Comparison of ENCODE assay signal across 22 cellular contexts in the genomic region with DNA sequence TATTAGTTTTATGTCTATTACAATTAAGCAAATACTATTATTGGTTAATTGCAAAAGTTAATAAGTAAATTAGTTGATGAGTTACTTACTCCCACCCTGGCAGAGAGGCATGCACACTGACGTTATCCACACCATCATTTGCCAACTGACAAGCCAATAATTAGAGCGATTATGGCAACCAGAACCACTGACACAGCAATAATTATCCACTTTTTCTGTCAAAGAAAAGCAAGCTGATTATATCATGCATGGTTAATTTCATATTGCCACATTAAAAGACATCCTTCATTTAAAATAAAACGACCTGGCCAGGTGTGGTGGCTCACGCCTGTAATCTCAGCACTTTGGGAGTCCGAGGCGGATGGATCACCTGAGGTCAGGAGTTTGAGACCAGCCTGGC. TPM values are rescaled to one million over a fixed set of nuclear protein-coding genes. Genes with fewer than 3 reads are reported as not detected.
DNase-seq lines count a peak whose midpoint lies in the region; ATAC-seq, FAIRE-seq and TF ChIP-seq lines count a peak whose summit lies in the region.
"Had no signal": no experiment of that assay in that cellular context is flagged by ENCODE, and none has a peak within 500 bp of the region (broad histone marks: within the 10 kb centered on the region; RNA-seq: fewer than 3 reads in every experiment).

No MANE protein-coding gene starts in this region.

- H3K4me3 Mint-ChIP-seq in activated CD4-positive, alpha-beta T cell treated with anti-CD3 and anti-CD28 coated beads, Interleukin-2, amount 10 ng/mL, durations not matched to agents 7 days and 5 days, result no peak overlapping the region
- H3K4me3 Mint-ChIP-seq: H9, HFFc6 had no signal

- TF ChIP-seq EP300 in K562 (IDR thresholded peaks at IDR 0.05; ENCODE audit: low read length), result no peak

- in situ Hi-C loops in K562 (cut with MboI), result no loop called here

- H3K27me3 Mint-ChIP-seq in activated CD4-positive, alpha-beta T cell treated with anti-CD3 and anti-CD28 coated beads, Interleukin-2, amount 10 ng/mL, durations not matched to agents 7 days and 5 days, result no peaks in the 10 kb centered on the region
- H3K27me3 Mint-ChIP-seq: CD4-positive, CD25-positive, alpha-beta regulatory T cell had no signal

- H3K9me3 ChIP-seq in K562 (replicated peaks; ENCODE audit: control insufficient read depth, insufficient read depth, low read depth, low read length), result no peaks in the 10 kb centered on the region
- H3K9me3 ChIP-seq in prostate gland, result no peaks in the 10 kb centered on the region
- H3K9me3 ChIP-seq: BE2C, Caco-2 had no signal

- no peaks in the 10 kb centered on the region for H3K9me3 Mint-ChIP-seq in activated CD4-positive, alpha-beta T cell treated with anti-CD3 and anti-CD28 coated beads, Interleukin-2, amount 10 ng/mL, durations not matched to agents 7 days and 5 days
- H3K9me3 Mint-ChIP-seq: CD4-positive, CD25-positive, alpha-beta regulatory T cell; H9; HFFc6 had no signal

- FAIRE-seq in K562 (lab: Jason Lieb, UNC), result no peak
- no peak for FAIRE-seq in H54 (lab: Jason Lieb, UNC)

- no peaks in the 10 kb centered on the region for H4K20me1 ChIP-seq in K562 (replicated peaks; ENCODE audit: control insufficient read depth, insufficient read depth, low read length)

- peaks cover 18% of the 10 kb centered on the region for H3K4me1 Mint-ChIP-seq in activated CD4-positive, alpha-beta T cell treated with anti-CD3 and anti-CD28 coated beads, Interleukin-2, amount 10 ng/mL, durations not matched to agents 7 days and 5 days

- peaks cover 88% of the 10 kb centered on the region for H3K36me3 ChIP-seq in K562 (ENCODE audit: control insufficient read depth, insufficient read depth, low read length)
- H3K36me3 ChIP-seq in prostate gland, result no peaks in the 10 kb centered on the region

- TF ChIP-seq POLR2A in K562 (conservative IDR thresholded peaks at IDR 0.05) (no peak), H54 (IDR thresholded peaks at IDR 0.05; ENCODE audit: low read depth, low read length) (no peak), prostate gland (IDR thresholded peaks at IDR 0.05) (no peak)

- H3K9ac ChIP-seq in K562 (ENCODE audit: insufficient read depth in 1 of 2, low read depth in 2 of 2, low read length in 2 of 2), result no peak overlapping the region

- H3K9me1 ChIP-seq in K562 (ENCODE audit: control insufficient read depth, insufficient read depth, low read length), result no peaks in the 10 kb centered on the region

- WGBS in K562 (ENCODE audit: insufficient coverage, low coverage, missing lambda C conversion rate), result 73% methylated on average over 4 of the region's 6 CpGs
- WGBS in prostate gland, result 76% methylated on average over 6 of the region's 6 CpGs

- BruUV-seq in K562 (replicated peaks; lab: Mats Ljungman, UMichigan), result no TSS peak

- H3K27me3 ChIP-seq in K562 (ENCODE audit: control insufficient read depth in 2 of 2, insufficient read depth in 2 of 2, low read length in 2 of 2) (no peaks in the 10 kb centered on the region), prostate gland (replicated peaks; ENCODE audit: insufficient read depth) (no peaks in the 10 kb centered on the region)
- H3K27me3 ChIP-seq: BE2C had no signal

- ATAC-seq in K562, result no peak
- no peak for ATAC-seq in GM19023 (IDR thresholded peaks at IDR 0.05; ENCODE audit: unreplicated experiment)
- ATAC-seq: Panc1, SK-N-SH treated with all-trans-retinoic acid at 6 μM for 48 hours had no signal

- peaks cover 41% of the 10 kb centered on the region for H3K36me3 Mint-ChIP-seq in activated CD4-positive, alpha-beta T cell treated with anti-CD3 and anti-CD28 coated beads, Interleukin-2, amount 10 ng/mL, durations not matched to agents 7 days and 5 days (ENCODE audit: low read depth)

- H3K27ac ChIP-seq in K562 (ENCODE audit: extremely low read depth, low read depth, low read length) (no peak overlapping the region), prostate gland (no peak overlapping the region)

- H3K4me1 ChIP-seq in K562 (replicated peaks in 1 of 2; ENCODE audit: control insufficient read depth in 2 of 2, insufficient read depth in 2 of 2, low read length in 2 of 2), result no peaks in the 10 kb centered on the region
- H3K4me1 ChIP-seq in prostate gland (replicated peaks), result no peaks in the 10 kb centered on the region
- H3K4me1 ChIP-seq: BE2C, Caco-2 had no signal

- POLR2A ChIA-PET in activated CD4-positive, alpha-beta T cell treated with anti-CD3 and anti-CD28 coated beads, Interleukin-2, amount 10 ng/mL, durations not matched to agents 7 days and 5 days (lab: Charles Lee), result no interaction called here
- POLR2A ChIA-PET in K562 (lab: Yijun Ruan, JAX), result interaction anchor here (0.8 kb wide), 1 partner anchor 14 kb away, joined by 4 read pairs; no protein-coding TSS in a partner anchor

- intact Hi-C loops in K562 (cut with micrococcal nuclease) (no loop called here), prostate gland (cut with DNase I) (no loop called here)

- no peak overlapping the region for H2AFZ ChIP-seq in K562 (ENCODE audit: low read depth, low read length)

- no peak overlapping the region for H3K4me2 ChIP-seq in K562 (ENCODE audit: insufficient read depth, low read length)

- no peaks in the 10 kb centered on the region for H3K79me2 ChIP-seq in K562 (ENCODE audit: control insufficient read depth, insufficient read depth, low read length)

- TF ChIP-seq CTCF in K562 (IDR thresholded peaks at IDR 0.05 in 2 of 3, conservative IDR thresholded peaks at IDR 0.05 in 1 of 3; ENCODE audit: insufficient read depth in 2 of 3, low read depth in 1 of 3, low read length in 3 of 3), result no peak
- no peak for TF ChIP-seq CTCF in prostate gland (IDR thresholded peaks at IDR 0.05)

- CTCF ChIA-PET in activated CD4-positive, alpha-beta T cell treated with anti-CD3 and anti-CD28 coated beads, Interleukin-2, amount 10 ng/mL, durations not matched to agents 7 days and 5 days (lab: Charles Lee), result interaction anchor here (0.6 kb wide), 1 partner anchor 57 kb away, joined by 4 read pairs; no protein-coding TSS in a partner anchor
- CTCF ChIA-PET in K562 (lab: Yijun Ruan, JAX; ENCODE audit: low intra/inter-chr PET ratio), result no interaction called here

- DNase-seq in activated CD4-positive, alpha-beta T cell treated with anti-CD3 and anti-CD28 coated beads, Interleukin-2, amount 10 ng/mL, durations not matched to agents 7 days and 5 days, result no peak
- DNase-seq in activated CD4-positive, alpha-beta T cell treated with anti-CD3 and anti-CD28 coated beads, Interleukin-2, amount 50 U/mL, for 4 hours, result no peak
- DNase-seq in NCI-H146 (lab: John Stamatoyannopoulos, UW), result peak; percentile 9
- no peak for DNase-seq in K562 (ENCODE audit: extremely low read depth in 1 of 4, low spot score in 3 of 4)
- DNase-seq in H54 (ENCODE audit: insufficient read length, low spot score), result no peak
- DNase-seq in prostate gland (ENCODE audit: low spot score), result no peak
- DNase-seq: BE2C; Caco-2; CD4-positive, CD25-positive, alpha-beta regulatory T cell; DMS 273 treated with DMSO at 0.1 percent for 48 hours; DMS79 treated with DMSO at 0.1 percent for 48 hours; H9; HFFc6; KG1; NCI-H1092; NCI-H1930; NCI-H2227 treated with DMSO at 0.1 percent for 48 hours; NCI-H510A; NCI-H748 treated with DMSO at 0.1 percent for 48 hours had no signal

- no peak for TF ChIP-seq RAD21 in K562 (CRISPR knock-in tag; conservative IDR thresholded peaks at IDR 0.05 in 1 of 2, IDR thresholded peaks at IDR 0.05 in 1 of 2)

- H3K27ac Mint-ChIP-seq in activated CD4-positive, alpha-beta T cell treated with anti-CD3 and anti-CD28 coated beads, Interleukin-2, amount 10 ng/mL, durations not matched to agents 7 days and 5 days, result peak overlapping the region; percentile 89
- H3K27ac Mint-ChIP-seq: HFFc6 had no signal

- H3K4me3 ChIP-seq in K562 (no peak overlapping the region), prostate gland (no peak overlapping the region)

TF ChIP-seq in K562, 482 proteins besides CTCF, POLR2A, EP300 and RAD21:
- TF ChIP-seq, protein P1, sequence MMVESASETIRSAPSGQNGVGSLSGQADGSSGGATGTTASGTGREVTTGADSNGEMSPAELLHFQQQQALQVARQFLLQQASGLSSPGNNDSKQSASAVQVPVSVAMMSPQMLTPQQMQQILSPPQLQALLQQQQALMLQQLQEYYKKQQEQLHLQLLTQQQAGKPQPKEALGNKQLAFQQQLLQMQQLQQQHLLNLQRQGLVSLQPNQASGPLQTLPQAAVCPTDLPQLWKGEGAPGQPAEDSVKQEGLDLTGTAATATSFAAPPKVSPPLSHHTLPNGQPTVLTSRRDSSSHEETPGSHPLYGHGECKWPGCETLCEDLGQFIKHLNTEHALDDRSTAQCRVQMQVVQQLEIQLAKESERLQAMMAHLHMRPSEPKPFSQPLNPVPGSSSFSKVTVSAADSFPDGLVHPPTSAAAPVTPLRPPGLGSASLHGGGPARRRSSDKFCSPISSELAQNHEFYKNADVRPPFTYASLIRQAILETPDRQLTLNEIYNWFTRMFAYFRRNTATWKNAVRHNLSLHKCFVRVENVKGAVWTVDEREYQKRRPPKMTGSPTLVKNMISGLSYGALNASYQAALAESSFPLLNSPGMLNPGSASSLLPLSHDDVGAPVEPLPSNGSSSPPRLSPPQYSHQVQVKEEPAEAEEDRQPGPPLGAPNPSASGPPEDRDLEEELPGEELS (CRISPR knock-in tag; IDR thresholded peaks at IDR 0.05; ENCODE audit: borderline replicate concordance), result no peak
- peak; percentile 40; the same call in 1 of the 2 replicates for TF ChIP-seq ZNF316 (IDR thresholded peaks at IDR 0.05)
TF ChIP-seq in K562: peak in this region for 1.

RNA-seq across cellular contexts. Expression of a gene that starts 43.1 kb away (rescaled TPM):
- 10 to 100 TPM; 23.2 to 25.5 TPM for total RNA-seq in activated CD4-positive, alpha-beta T cell treated with anti-CD3 and anti-CD28 coated beads, Interleukin-2, amount 10 ng/mL, durations not matched to agents 7 days and 5 days
- 42.7 and 128 TPM in 2 replicates for total RNA-seq in K562 (2011; cell fraction: chromatin; rRNA removed; ENCODE audit: low replicate concordance)
- total RNA-seq in K562 (2011; cell fraction: nucleolus; rRNA removed), result 25.8 and 32.5 TPM in 2 replicates
- total RNA-seq in K562 (2011; cell fraction: nucleoplasm; rRNA removed), result 46.3 and 62.1 TPM in 2 replicates
- total RNA-seq in K562 (2014; rRNA removed) (24.6 and 25.8 TPM in 2 replicates), K562 (2014; rRNA removed; fragmentation: Illumina TruSeq; extraction: Trizol) (35.0 and 38.5 TPM in 2 replicates), K562 (2015; rRNA removed; fragmentation: Illumina TruSeq; extraction: Trizol) (29.1 and 32.7 TPM in 2 replicates), K562 (2021) (24.4 and 25.0 TPM in 2 replicates), prostate gland (10 to 100 TPM in 1 of 2 donors, 1 to 10 TPM in 1; 5.3 to 11.5 TPM)
- polyA plus RNA-seq in K562 (2011; rRNA removed) (48.8 and 54.6 TPM in 2 replicates), K562 (2014; fragmentation: Illumina TruSeq; extraction: Trizol) (29.7 and 34.9 TPM in 2 replicates), K562 (2014; fragmentation: Nextera tagmentation; extraction: Ambion mirVana) (10 to 100 TPM; 22.2 to 24.7 TPM), K562 (2014; rRNA removed) (30.3 and 30.8 TPM in 2 replicates)
- polyA plus RNA-seq in K562 (2011; cell fraction: cytosol; rRNA removed), result 13.2 and 34.8 TPM in 2 replicates
- polyA plus RNA-seq in K562 (2011; cell fraction: nucleus; rRNA removed), result 83.4 and 119 TPM in 2 replicates
- polyA plus RNA-seq in K562 (2012), result 22.5 and 23.5 TPM in 2 replicates
- polyA minus RNA-seq in K562 (2011; rRNA and poly(A)+ RNA removed), result 34.8 and 38.8 TPM in 2 replicates
- 10.6 and 13.2 TPM in 2 replicates for polyA minus RNA-seq in K562 (2011; cell fraction: cytosol; rRNA and poly(A)+ RNA removed)
- polyA minus RNA-seq in K562 (2011; cell fraction: nucleus; rRNA and poly(A)+ RNA removed), result 14.7 and 29.1 TPM in 2 replicates
